ENCODE assay signal across 1 cellular context in the genomic region with DNA sequence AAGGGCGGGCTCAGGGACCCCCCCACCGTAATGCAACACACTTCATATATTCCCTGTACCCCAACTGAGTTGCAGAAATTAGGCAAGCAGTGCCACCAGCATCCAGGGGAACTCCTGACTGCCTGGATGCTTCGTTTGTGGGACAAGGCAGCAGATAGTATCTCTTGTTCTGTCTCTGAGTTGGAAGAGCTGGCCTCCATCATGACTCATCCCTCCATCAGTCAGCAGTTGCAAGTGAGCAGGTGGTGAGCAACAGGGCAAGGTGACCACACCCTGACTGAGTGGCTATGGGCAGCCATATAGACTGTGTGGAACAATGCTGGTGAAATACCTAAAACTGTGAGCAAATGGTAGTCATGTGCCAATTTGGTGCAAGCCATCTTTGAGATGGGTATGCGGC.
TF ChIP-seq lines count a peak whose summit lies in the region.

No MANE protein-coding gene starts in this region.

TF ChIP-seq in K562, 482 proteins besides CTCF, POLR2A, EP300 and RAD21 (continues in another document):
- TF ChIP-seq ZNF584 (CRISPR knock-in tag; IDR thresholded peaks at IDR 0.05; ENCODE audit: low read depth): peak; percentile 38; the same call in 1 of the 2 replicates
- no peak for TF ChIP-seq PTTG1 (tag; IDR thresholded peaks at IDR 0.05; ENCODE audit: low read depth)
- TF ChIP-seq, protein P1, sequence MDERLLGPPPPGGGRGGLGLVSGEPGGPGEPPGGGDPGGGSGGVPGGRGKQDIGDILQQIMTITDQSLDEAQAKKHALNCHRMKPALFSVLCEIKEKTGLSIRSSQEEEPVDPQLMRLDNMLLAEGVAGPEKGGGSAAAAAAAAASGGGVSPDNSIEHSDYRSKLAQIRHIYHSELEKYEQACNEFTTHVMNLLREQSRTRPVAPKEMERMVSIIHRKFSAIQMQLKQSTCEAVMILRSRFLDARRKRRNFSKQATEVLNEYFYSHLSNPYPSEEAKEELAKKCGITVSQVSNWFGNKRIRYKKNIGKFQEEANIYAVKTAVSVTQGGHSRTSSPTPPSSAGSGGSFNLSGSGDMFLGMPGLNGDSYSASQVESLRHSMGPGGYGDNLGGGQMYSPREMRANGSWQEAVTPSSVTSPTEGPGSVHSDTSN (CRISPR knock-in tag; IDR thresholded peaks at IDR 0.05; ENCODE audit: low read depth): no peak
- TF ChIP-seq, protein P1 (tag; conservative IDR thresholded peaks at IDR 0.05; ENCODE audit: low read depth): peak; percentile 76
- TF ChIP-seq MTA1 (IDR thresholded peaks at IDR 0.05; ENCODE audit: borderline replicate concordance): peak; percentile 65; the same call in 1 of the 2 replicates
- peak; percentile 70 for TF ChIP-seq ZNF134 (CRISPR knock-in tag; conservative IDR thresholded peaks at IDR 0.05)
- peak; percentile 57 for TF ChIP-seq EP400 (IDR thresholded peaks at IDR 0.05)
- TF ChIP-seq HNRNPUL1 (IDR thresholded peaks at IDR 0.05; ENCODE audit: low read length): no peak
- no peak for TF ChIP-seq ZNF507 (tag; conservative IDR thresholded peaks at IDR 0.05)
- no peak for TF ChIP-seq ATF1 (CRISPR knock-in tag; IDR thresholded peaks at IDR 0.05)
- TF ChIP-seq ATF1 (tag; IDR thresholded peaks at IDR 0.05): no peak
- peak; percentile 49; the same call in 1 of the 2 replicates for TF ChIP-seq ATF7 (IDR thresholded peaks at IDR 0.05)
- TF ChIP-seq, protein P2, sequence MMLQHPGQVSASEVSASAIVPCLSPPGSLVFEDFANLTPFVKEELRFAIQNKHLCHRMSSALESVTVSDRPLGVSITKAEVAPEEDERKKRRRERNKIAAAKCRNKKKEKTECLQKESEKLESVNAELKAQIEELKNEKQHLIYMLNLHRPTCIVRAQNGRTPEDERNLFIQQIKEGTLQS (IDR thresholded peaks at IDR 0.05): peak; percentile 98
- TF ChIP-seq, protein P2 (CRISPR knock-in tag; conservative IDR thresholded peaks at IDR 0.05): peak; percentile 92; the same call in 1 of the 2 replicates
- peak; percentile 84 for TF ChIP-seq SMARCC2 (IDR thresholded peaks at IDR 0.05; ENCODE audit: low read depth)
- TF ChIP-seq XRCC5 (IDR thresholded peaks at IDR 0.05; ENCODE audit: low read depth, low read length): no peak
- TF ChIP-seq BACH1 (tag; IDR thresholded peaks at IDR 0.05): peak; percentile 66; the same call in 1 of the 2 replicates
- TF ChIP-seq, protein P3, sequence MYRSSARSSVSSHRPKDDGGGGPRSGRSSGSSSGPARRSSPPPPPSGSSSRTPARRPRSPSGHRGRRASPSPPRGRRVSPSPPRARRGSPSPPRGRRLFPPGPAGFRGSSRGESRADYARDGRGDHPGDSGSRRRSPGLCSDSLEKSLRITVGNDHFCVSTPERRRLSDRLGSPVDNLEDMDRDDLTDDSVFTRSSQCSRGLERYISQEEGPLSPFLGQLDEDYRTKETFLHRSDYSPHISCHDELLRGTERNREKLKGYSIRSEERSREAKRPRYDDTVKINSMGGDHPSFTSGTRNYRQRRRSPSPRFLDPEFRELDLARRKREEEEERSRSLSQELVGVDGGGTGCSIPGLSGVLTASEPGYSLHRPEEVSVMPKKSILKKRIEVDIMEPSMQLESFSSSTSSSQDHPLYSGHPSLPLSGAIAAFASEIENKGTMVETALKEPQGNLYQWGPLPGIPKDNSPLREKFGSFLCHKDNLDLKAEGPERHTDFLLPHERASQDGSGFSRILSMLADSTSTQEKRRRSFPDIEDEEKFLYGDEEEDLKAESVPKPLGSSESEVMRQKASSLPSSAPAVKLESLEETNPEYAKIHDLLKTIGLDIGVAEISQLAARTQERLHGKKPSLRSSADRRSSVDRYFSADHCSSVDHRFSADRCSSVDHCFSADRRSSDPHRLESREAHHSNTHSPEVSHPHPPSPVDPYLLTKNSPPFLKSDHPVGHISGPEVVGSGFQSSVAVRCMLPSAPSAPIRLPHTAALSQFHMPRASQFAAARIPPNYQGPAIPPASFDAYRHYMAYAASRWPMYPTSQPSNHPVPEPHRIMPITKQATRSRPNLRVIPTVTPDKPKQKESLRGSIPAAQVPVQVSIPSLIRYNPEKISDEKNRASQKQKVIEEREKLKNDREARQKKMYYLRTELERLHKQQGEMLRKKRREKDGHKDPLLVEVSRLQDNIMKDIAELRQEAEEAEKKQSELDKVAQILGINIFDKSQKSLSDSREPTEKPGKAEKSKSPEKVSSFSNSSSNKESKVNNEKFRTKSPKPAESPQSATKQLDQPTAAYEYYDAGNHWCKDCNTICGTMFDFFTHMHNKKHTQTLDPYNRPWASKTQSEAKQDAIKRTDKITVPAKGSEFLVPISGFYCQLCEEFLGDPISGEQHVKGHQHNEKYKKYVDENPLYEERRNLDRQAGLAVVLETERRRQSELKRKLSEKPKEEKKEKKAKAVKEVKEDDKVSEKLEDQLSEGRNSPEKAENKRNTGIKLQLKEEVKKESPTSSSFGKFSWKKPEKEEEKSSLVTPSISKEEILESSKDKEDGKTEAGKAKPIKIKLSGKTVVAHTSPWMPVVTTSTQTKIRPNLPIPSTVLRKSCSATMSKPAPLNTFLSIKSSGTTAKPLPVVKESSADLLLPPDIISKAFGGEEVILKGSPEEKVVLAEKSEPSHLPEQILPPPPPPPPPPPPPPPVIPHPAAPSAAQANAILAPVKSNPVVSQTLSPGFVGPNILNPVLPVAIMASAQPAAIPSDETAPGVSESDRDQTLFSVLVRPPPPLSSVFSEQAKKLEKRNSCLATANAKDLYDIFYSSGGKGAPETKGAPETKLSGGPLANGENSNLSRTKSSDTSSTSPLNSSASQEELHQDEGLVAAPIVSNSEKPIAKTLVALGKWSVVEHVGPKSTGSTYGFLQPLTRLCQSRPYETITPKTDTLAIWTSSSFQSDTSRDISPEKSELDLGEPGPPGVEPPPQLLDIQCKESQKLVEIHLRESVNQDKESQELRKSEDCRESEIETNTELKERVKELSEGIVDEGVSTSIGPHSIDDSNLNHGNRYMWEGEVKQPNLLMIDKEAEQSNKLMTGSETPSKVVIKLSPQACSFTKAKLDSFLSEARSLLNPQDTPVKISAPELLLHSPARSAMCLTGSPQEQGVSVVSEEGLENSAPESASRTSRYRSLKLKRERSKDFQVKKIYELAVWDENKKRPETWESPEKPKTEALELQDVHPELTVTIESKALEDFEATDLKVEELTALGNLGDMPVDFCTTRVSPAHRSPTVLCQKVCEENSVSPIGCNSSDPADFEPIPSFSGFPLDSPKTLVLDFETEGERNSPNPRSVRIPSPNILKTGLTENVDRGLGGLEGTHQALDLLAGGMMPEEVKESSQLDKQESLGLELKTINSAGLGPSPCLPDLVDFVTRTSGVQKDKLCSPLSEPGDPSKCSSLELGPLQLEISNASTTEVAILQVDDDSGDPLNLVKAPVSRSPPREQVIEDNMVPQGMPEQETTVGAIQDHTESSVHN (IDR thresholded peaks at IDR 0.05; ENCODE audit: borderline replicate concordance in 1 of 2, low read depth in 1 of 2): 0 out of 4 replicates have a peak, but pooled peaks of 1 of the 2 experiments have one; percentile 40
- no peak for TF ChIP-seq RBM15 (IDR thresholded peaks at IDR 0.05; ENCODE audit: insufficient read depth, low read length)
- peak in 1 of 2 experiments; percentile 38; a peak in 2 of 4 replicates for TF ChIP-seq TEAD1 (CRISPR knock-in tag; IDR thresholded peaks at IDR 0.05)
- TF ChIP-seq, protein P4, sequence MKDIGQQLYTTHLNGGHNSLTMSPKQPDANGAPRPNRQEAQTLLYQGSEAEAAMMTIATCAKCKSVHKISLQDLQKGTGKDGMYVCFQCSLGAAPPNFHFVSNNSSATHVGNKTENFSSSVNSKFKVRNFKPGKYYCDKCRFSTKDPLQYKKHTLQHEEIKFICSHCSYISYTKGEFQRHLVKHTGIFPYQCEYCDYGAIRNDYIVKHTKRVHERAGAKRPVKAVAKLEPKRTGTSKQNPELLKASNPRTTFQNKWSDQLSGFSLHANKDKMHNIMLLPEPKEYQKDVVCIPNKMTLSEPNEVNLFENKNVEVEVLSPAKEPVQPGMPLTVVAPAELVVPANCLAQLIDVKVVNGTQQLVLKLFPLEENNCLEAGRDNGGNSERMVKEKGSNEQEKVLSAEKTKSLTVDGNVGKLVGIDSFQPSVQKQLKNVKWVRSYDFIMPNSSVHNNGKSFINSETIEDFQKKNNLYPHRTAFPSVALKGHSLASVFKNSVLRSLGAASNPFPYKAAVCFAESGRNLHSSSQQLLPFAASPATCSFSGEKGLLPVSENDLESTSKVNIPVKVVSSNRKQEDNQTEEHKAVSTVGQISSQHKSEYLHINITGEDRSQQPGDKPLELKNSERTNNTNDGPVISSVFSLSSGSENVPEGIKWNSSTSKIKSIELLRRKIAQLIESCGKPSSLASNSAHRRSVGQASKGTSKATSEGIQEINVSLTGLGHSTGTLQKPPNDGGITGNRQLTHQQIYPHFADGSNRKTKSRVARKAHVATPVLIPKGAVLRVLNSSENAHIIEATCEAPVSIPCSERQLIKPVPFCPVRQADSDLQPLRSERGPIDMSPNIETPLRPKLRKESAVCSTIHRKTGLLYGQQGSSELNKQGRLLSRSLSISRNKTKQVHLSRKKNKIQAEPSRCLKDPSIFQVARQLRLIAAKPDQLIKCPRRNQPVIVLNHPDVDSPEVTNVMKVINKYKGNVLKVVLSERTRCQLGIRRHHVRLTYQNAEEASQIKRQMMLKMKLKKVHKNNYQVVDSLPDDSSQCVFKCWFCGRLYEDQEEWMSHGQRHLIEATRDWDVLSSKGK (CRISPR knock-in tag; IDR thresholded peaks at IDR 0.05): no peak
- TF ChIP-seq MECOM (CRISPR knock-in tag; IDR thresholded peaks at IDR 0.05): peak; percentile 92
- TF ChIP-seq NEUROD1 (IDR thresholded peaks at IDR 0.05; ENCODE audit: borderline replicate concordance, low read depth, low read length, partially characterized antibody): peak; percentile 22
- TF ChIP-seq, protein P5, sequence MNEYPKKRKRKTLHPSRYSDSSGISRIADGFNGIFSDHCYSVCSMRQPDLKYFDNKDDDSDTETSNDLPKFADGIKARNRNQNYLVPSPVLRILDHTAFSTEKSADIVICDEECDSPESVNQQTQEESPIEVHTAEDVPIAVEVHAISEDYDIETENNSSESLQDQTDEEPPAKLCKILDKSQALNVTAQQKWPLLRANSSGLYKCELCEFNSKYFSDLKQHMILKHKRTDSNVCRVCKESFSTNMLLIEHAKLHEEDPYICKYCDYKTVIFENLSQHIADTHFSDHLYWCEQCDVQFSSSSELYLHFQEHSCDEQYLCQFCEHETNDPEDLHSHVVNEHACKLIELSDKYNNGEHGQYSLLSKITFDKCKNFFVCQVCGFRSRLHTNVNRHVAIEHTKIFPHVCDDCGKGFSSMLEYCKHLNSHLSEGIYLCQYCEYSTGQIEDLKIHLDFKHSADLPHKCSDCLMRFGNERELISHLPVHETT (CRISPR knock-in tag; conservative IDR thresholded peaks at IDR 0.05 in 1 of 2, IDR thresholded peaks at IDR 0.05 in 1 of 2): peak in 1 of 2 experiments; percentile 88; a peak in 2 of 4 replicates
- peak in 2 of 3 experiments; percentile 19 to 57 for TF ChIP-seq YY1 (IDR thresholded peaks at IDR 0.05; ENCODE audit: borderline replicate concordance in 1 of 3, control insufficient read depth in 1 of 3, extremely low read depth in 1 of 3, insufficient read depth in 3 of 3, insufficient read length in 1 of 3, insufficient replicate concordance in 2 of 3, low read depth in 1 of 3, low read length in 2 of 3)
- peak; percentile 94 for TF ChIP-seq MEIS2 (IDR thresholded peaks at IDR 0.05; ENCODE audit: partially characterized antibody)
- 0 out of 2 replicates have a peak, but pooled peaks have one; percentile 20 for TF ChIP-seq ZNF311 (CRISPR knock-in tag; IDR thresholded peaks at IDR 0.05)
- 0 out of 2 replicates have a peak, but pooled peaks have one; percentile 54 for TF ChIP-seq ZNF165 (CRISPR knock-in tag; IDR thresholded peaks at IDR 0.05; ENCODE audit: borderline replicate concordance)
- peak; percentile 74 to 89 for TF ChIP-seq TRIM24 (IDR thresholded peaks at IDR 0.05)
- 0 out of 2 replicates have a peak, but pooled peaks have one; percentile 11 for TF ChIP-seq MTA2 (IDR thresholded peaks at IDR 0.05; ENCODE audit: low read depth)
- no peak for TF ChIP-seq TAF7 (tag; IDR thresholded peaks at IDR 0.05)
- TF ChIP-seq FOXK2 (conservative IDR thresholded peaks at IDR 0.05 in 1 of 2, IDR thresholded peaks at IDR 0.05 in 1 of 2; ENCODE audit: low read depth in 2 of 2): peak; percentile 46 to 62; a peak in 2 of 4 replicates
- TF ChIP-seq MBD2 (IDR thresholded peaks at IDR 0.05; ENCODE audit: borderline replicate concordance, low read depth): peak; percentile 34; the same call in 1 of the 2 replicates
- TF ChIP-seq POLR3G (IDR thresholded peaks at IDR 0.05; ENCODE audit: extremely low read depth, insufficient read length, insufficient replicate concordance): no peak
- no peak for TF ChIP-seq PHF21A (IDR thresholded peaks at IDR 0.05; ENCODE audit: borderline replicate concordance, low read depth)
- 0 out of 4 replicates have a peak, but pooled peaks of 1 of the 2 experiments have one; percentile 30 for TF ChIP-seq ARNT (IDR thresholded peaks at IDR 0.05)
- peak; percentile 78 for TF ChIP-seq SOX6 (IDR thresholded peaks at IDR 0.05)
- no peak for TF ChIP-seq IRF2 (CRISPR knock-in tag; IDR thresholded peaks at IDR 0.05)
- TF ChIP-seq ELF4 (CRISPR knock-in tag; IDR thresholded peaks at IDR 0.05): peak; percentile 75; the same call in 1 of the 2 replicates
- TF ChIP-seq ZEB2 (IDR thresholded peaks at IDR 0.05): peak; percentile 93
- TF ChIP-seq ZNF668 (CRISPR knock-in tag; IDR thresholded peaks at IDR 0.05): peak; percentile 34; the same call in 1 of the 2 replicates
- no peak for TF ChIP-seq ZNF57 (CRISPR knock-in tag; IDR thresholded peaks at IDR 0.05)
- no peak for TF ChIP-seq MYBL2 (IDR thresholded peaks at IDR 0.05; ENCODE audit: low read depth)
- TF ChIP-seq MYBL2 (CRISPR knock-in tag; IDR thresholded peaks at IDR 0.05; ENCODE audit: borderline replicate concordance): no peak
- TF ChIP-seq RBFOX2 (IDR thresholded peaks at IDR 0.05; ENCODE audit: low read depth, low read length): no peak
- no peak for TF ChIP-seq TAF15 (IDR thresholded peaks at IDR 0.05; ENCODE audit: low read depth, low read length)
- TF ChIP-seq NFE2L1 (tag; IDR thresholded peaks at IDR 0.05; ENCODE audit: borderline replicate concordance, low read depth): peak; percentile 38; the same call in 1 of the 2 replicates
- TF ChIP-seq DMBX1 (CRISPR knock-in tag; IDR thresholded peaks at IDR 0.05; ENCODE audit: borderline replicate concordance): peak; percentile 89; the same call in 1 of the 2 replicates
- TF ChIP-seq PYGO2 (tag; IDR thresholded peaks at IDR 0.05): no peak
